14 cellular contexts compared by ENCODE assay signal in genomic region chr17:66306413-66306812, GRCh38. TPM values are rescaled to one million over a fixed set of nuclear protein-coding genes. Genes with fewer than 3 reads are reported as not detected.
A peak's percentile ranks its signal among the peaks of the same experiment; 100 is the strongest.
DNase-seq lines count a peak whose midpoint lies in the region; FAIRE-seq and TF ChIP-seq lines count a peak whose summit lies in the region.
"Had no signal": no experiment of that assay in that cellular context is flagged by ENCODE, and none has a peak within 500 bp of the region (broad histone marks: within the 10 kb centered on the region; RNA-seq: fewer than 3 reads in every experiment).

No MANE protein-coding gene starts in this region.

- H3K9ac ChIP-seq in Loucy (ENCODE audit: low read depth, low read length, poor library complexity, severe bottlenecking), result no peak overlapping the region

- H3K4me2 ChIP-seq in Loucy (ENCODE audit: low read depth, low read length, poor library complexity, severe bottlenecking), result peak overlapping the region; percentile 12

- H3K9me2 ChIP-seq in Loucy (replicated peaks; ENCODE audit: low read depth, low read length), result no peaks in the 10 kb centered on the region

- no peaks in the 10 kb centered on the region for H3K36me3 ChIP-seq in Loucy (ENCODE audit: insufficient read depth, low read length)
- H3K36me3 ChIP-seq in small intestine (ENCODE audit: control insufficient read depth in 2 of 2, insufficient read depth in 2 of 2, low read length in 2 of 2), result peaks cover 0 to 4% of the 10 kb centered on the region in 2 donors
- H3K36me3 ChIP-seq: cardiac muscle cell, thyroid gland had no signal

- FAIRE-seq in H54 (lab: Jason Lieb, UNC) (no peak), small intestine (lab: Jason Lieb, UNC) (no peak), GM12891 (lab: Jason Lieb, UNC) (no peak)
- FAIRE-seq: TTC549 had no signal

- no peaks in the 10 kb centered on the region; the same call in 1 of the 2 replicates for H3F3A ChIP-seq in Loucy (ENCODE audit: low read depth)

- no peaks in the 10 kb centered on the region for H4K20me1 ChIP-seq in Loucy (ENCODE audit: insufficient read depth, low read length, poor library complexity, severe bottlenecking)

- 57 to 73% (median 68%) methylated on average over 5 of the region's 5 CpGs for WGBS in small intestine, 3 donors

- peak; percentile 30 for DNase-seq in AG08396 (ENCODE audit: low spot score)
- DNase-seq in astrocyte of the spinal cord (ENCODE audit: low read depth, low spot score), result peak; percentile 47
- peak; percentile 22 for DNase-seq in kidney tubule cell (ENCODE audit: low spot score)
- DNase-seq in H54 (ENCODE audit: insufficient read length, low spot score), result no peak
- DNase-seq in small intestine, result no peak
- no peak for DNase-seq in GM12891 (ENCODE audit: insufficient read length, low spot score)
- no peak for DNase-seq in occipital lobe (lab: John Stamatoyannopoulos, UW)
- DNase-seq: MM.1S; stimulated activated CD4-positive, alpha-beta T cell treated with anti-CD3 and anti-CD28 coated beads, Interleukin-4, amount 100 ng/mL, for 1 hour; thyroid gland had no signal

- in situ Hi-C loops in astrocyte of the spinal cord (cut with HindIII; ENCODE audit: low sequenced_read_pairs), result no loop called here

- peaks cover 5% of the 10 kb centered on the region; the same call in 1 of the 2 replicates for H3K79me2 ChIP-seq in Loucy (ENCODE audit: insufficient read depth, low read length)

- H3K4me1 ChIP-seq in Loucy (ENCODE audit: insufficient read depth, low read length, poor library complexity, severe bottlenecking), result peaks cover 11% of the 10 kb centered on the region
- H3K4me1 ChIP-seq in small intestine (ENCODE audit: control insufficient read depth in 2 of 2, insufficient read depth in 1 of 2, low read depth in 1 of 2, low read length in 1 of 2), result peaks cover 0 to 2% of the 10 kb centered on the region in 2 donors

- TF ChIP-seq POLR2A in H54 (IDR thresholded peaks at IDR 0.05; ENCODE audit: low read depth, low read length) (no peak), GM12891 (IDR thresholded peaks at IDR 0.05; ENCODE audit: low read depth, low read length) (no peak)

- peaks cover 14% of the 10 kb centered on the region for H3K27me3 ChIP-seq in Loucy (ENCODE audit: insufficient read depth, low read length, poor library complexity, severe bottlenecking)
- no peaks in the 10 kb centered on the region for H3K27me3 ChIP-seq in small intestine (ENCODE audit: control insufficient read depth in 2 of 2, insufficient read depth in 2 of 2, low read length in 2 of 2)
- H3K27me3 ChIP-seq: hepatocyte, thyroid gland had no signal

- TF ChIP-seq CTCF in Loucy (conservative IDR thresholded peaks at IDR 0.05; ENCODE audit: low read length), result no peak
- no peak for TF ChIP-seq CTCF in astrocyte of the spinal cord (IDR thresholded peaks at IDR 0.05; ENCODE audit: low read depth, low read length)

- no peaks in the 10 kb centered on the region for H3K9me3 ChIP-seq in Loucy (ENCODE audit: insufficient read depth, low read depth, low read length)
- no peaks in the 10 kb centered on the region for H3K9me3 ChIP-seq in small intestine (ENCODE audit: control insufficient read depth, low read depth)
- H3K9me3 ChIP-seq: thyroid gland had no signal

- H2AFZ ChIP-seq in Loucy (ENCODE audit: low read length), result no peak overlapping the region
- H2AFZ ChIP-seq: hepatocyte had no signal

- H3K27ac ChIP-seq in small intestine (ENCODE audit: low read depth in 1 of 2, low read length in 1 of 2), result no peak overlapping the region
- H3K27ac ChIP-seq: cardiac muscle cell, hepatocyte had no signal

- H3K4me3 ChIP-seq in Loucy (ENCODE audit: low read length, poor library complexity, severe bottlenecking), result no peak overlapping the region
- H3K4me3 ChIP-seq in astrocyte of the spinal cord (ENCODE audit: low read depth, low read length), result no peak overlapping the region
- H3K4me3 ChIP-seq in small intestine (ENCODE audit: low read depth in 1 of 2, low read length in 2 of 2), result no peak overlapping the region
- H3K4me3 ChIP-seq: cardiac muscle cell, hepatocyte, thyroid gland had no signal

TF ChIP-seq in GM12891, 5 proteins besides CTCF, POLR2A, EP300 and RAD21:
- TF ChIP-seq TAF1 (IDR thresholded peaks at IDR 0.05; ENCODE audit: low read depth, low read length), result no peak
- TF ChIP-seq POLR2AphosphoS5 (IDR thresholded peaks at IDR 0.05; ENCODE audit: low read depth, low read length), result no peak
- no peak for TF ChIP-seq POU2F2 (IDR thresholded peaks at IDR 0.05; ENCODE audit: low read depth, low read length)
- TF ChIP-seq PAX5 (IDR thresholded peaks at IDR 0.05; ENCODE audit: insufficient read depth, low read length, severe bottlenecking), result no peak
- TF ChIP-seq SPI1 (IDR thresholded peaks at IDR 0.05; ENCODE audit: low read depth, low read length), result no peak

RNA-seq across cellular contexts. Expression of gene PRKCA, which starts 4.0 kb away (rescaled TPM):
- polyA plus RNA-seq in small intestine, result 10 to 100 TPM; 11.3 to 26.6 (median 20.5) TPM
- polyA plus RNA-seq in GM12891 (2012; ENCODE audit: low read depth, missing spikeins), result 0.05 TPM
- 29.9 TPM for total RNA-seq in occipital lobe

Comparison
In these comparisons a context has a peak if more than half of its experiments do, and no peak if none do; other contexts are left out.
1. DNase-seq: peak in AG08396 (single experiment), astrocyte of the spinal cord (single experiment) and kidney tubule cell (single experiment); none in H54 (single experiment), small intestine (single experiment), GM12891 (single experiment) and occipital lobe (single experiment).